Comparison of ENCODE assay signal across 16 cellular contexts in genomic region chr13:112891477-112892401, GRCh38.
DNase-seq lines count a peak whose midpoint lies in the region; ATAC-seq and TF ChIP-seq lines count a peak whose summit lies in the region.
"Had no signal": no experiment of that assay in that cellular context is flagged by ENCODE, and none has a peak within 500 bp of the region (broad histone marks: within the 10 kb centered on the region; RNA-seq: fewer than 3 reads in every experiment).

No MANE protein-coding gene starts in this region.

- peaks cover 24% of the 10 kb centered on the region for H3K27me3 Mint-ChIP-seq in chondrocyte (ENCODE audit: low read depth)

- H3K4me3 ChIP-seq in mesodermal cell (ENCODE audit: extremely low read depth, insufficient read depth, low read length, poor library complexity, severe bottlenecking), result no peak overlapping the region
- H3K4me3 ChIP-seq: heart left ventricle, right atrium auricular region had no signal

- H3K36me3 ChIP-seq in mesodermal cell (ENCODE audit: control insufficient read depth, insufficient read depth, low read length), result no peaks in the 10 kb centered on the region
- H3K36me3 ChIP-seq: heart left ventricle, right atrium auricular region had no signal

- no peak for ATAC-seq in HG03521 (IDR thresholded peaks at IDR 0.05; ENCODE audit: unreplicated experiment)
- ATAC-seq in HG02588 (IDR thresholded peaks at IDR 0.05; ENCODE audit: unreplicated experiment), result no peak
- ATAC-seq: heart left ventricle had no signal

- H3K9me3 Mint-ChIP-seq in chondrocyte (ENCODE audit: low read depth), result no peaks in the 10 kb centered on the region

- H3K9me3 ChIP-seq in mesodermal cell (ENCODE audit: control insufficient read depth, low read length), result no peaks in the 10 kb centered on the region
- H3K9me3 ChIP-seq: heart left ventricle, right atrium auricular region had no signal

- no peaks in the 10 kb centered on the region for H3K36me3 Mint-ChIP-seq in chondrocyte (ENCODE audit: low read depth)

- H3K27ac Mint-ChIP-seq in chondrocyte (ENCODE audit: unreplicated experiment), result no peak overlapping the region

- 36% methylated on average over 31 to 40 of the region's 40 CpGs for WGBS in mesodermal cell (ENCODE audit: insufficient coverage in 2 of 2), 2 experiments

- H3K27ac ChIP-seq in mesodermal cell (ENCODE audit: low read depth, low read length, severe bottlenecking), result peak overlapping the region; percentile 31
- H3K27ac ChIP-seq: heart left ventricle, right atrium auricular region had no signal

- H3K4me1 Mint-ChIP-seq in chondrocyte (ENCODE audit: low read depth), result peaks cover 10% of the 10 kb centered on the region

- H3K4me3 Mint-ChIP-seq in chondrocyte (ENCODE audit: unreplicated experiment), result no peak overlapping the region

- DNase-seq in DMS153 (lab: John Stamatoyannopoulos, UW) (peak; percentile 82), NCI-H146 treated with DMSO at 0.1 percent for 48 hours (lab: John Stamatoyannopoulos, UW; ENCODE audit: unreplicated experiment) (peak; percentile 95), chondrocyte (ENCODE audit: low spot score) (peak; percentile 86), NOMO-1 treated with DMSO at 0.1 percent for 48 hours (lab: John Stamatoyannopoulos, UW; ENCODE audit: unreplicated experiment) (no peak), activated gamma-delta T cell (lab: John Stamatoyannopoulos, UW) (no peak)
- DNase-seq: activated CD4-positive, alpha-beta T cell treated with anti-CD3 and anti-CD28 coated beads for 4 hours; EL; NCI-H187; OCI-M1; stimulated activated CD4-positive, alpha-beta T cell treated with anti-CD3 and anti-CD28 coated beads, Interleukin-4, amount 100 ng/mL, for 4 hours; stimulated activated naive CD4-positive, alpha-beta T cell had no signal

- peaks cover 22% of the 10 kb centered on the region for H3K4me1 ChIP-seq in mesodermal cell (ENCODE audit: control insufficient read depth, insufficient read depth, low read length, poor library complexity, severe bottlenecking)

- no peak for TF ChIP-seq CTCF in chondrocyte (IDR thresholded peaks at IDR 0.05)

Comparison
In these comparisons a context has a peak if more than half of its experiments do, and no peak if none do; other contexts are left out.
1. DNase-seq: peak in DMS153 (single experiment), NCI-H146 treated with DMSO at 0.1 percent for 48 hours (single experiment) and chondrocyte (single experiment); none in NOMO-1 treated with DMSO at 0.1 percent for 48 hours (single experiment) and activated gamma-delta T cell (single experiment).